ENCODE assay signal across 16 cellular contexts in genomic region chr1:214515544-214516433, GRCh38. TPM values are rescaled to one million over a fixed set of nuclear protein-coding genes. Genes with fewer than 3 reads are reported as not detected.
DNase-seq lines count a peak whose midpoint lies in the region; ATAC-seq lines count a peak whose summit lies in the region.
"Had no signal": no experiment of that assay in that cellular context is flagged by ENCODE, and none has a peak within 500 bp of the region (broad histone marks: within the 10 kb centered on the region; RNA-seq: fewer than 3 reads in every experiment).

No MANE protein-coding gene starts in this region.

- ATAC-seq in left cardiac atrium, result no peak
- ATAC-seq: stimulated activated naive B cell treated with anti-CD40 and anti-IgM and Interleukin-4, amounts not matched to agents 10 μg/mL and 1 μg/mL and 100 μg/mL, for 72 hours had no signal

- no peak overlapping the region for H4K91ac ChIP-seq in trophoblast cell (ENCODE audit: low read depth, low read length)

- H3K9me3 ChIP-seq in trophoblast cell (ENCODE audit: insufficient read depth, low read depth, low read length), result no peaks in the 10 kb centered on the region
- H3K9me3 ChIP-seq: BE2C, esophagus squamous epithelium, lower lobe of right lung had no signal

- H3K23ac ChIP-seq in trophoblast cell (ENCODE audit: low read length), result no peak overlapping the region

- intact Hi-C loops in left cardiac atrium (cut with DNase I), result no loop called here

- no peak overlapping the region for H3K14ac ChIP-seq in trophoblast cell (ENCODE audit: low read length)

- H3K18ac ChIP-seq in trophoblast cell (ENCODE audit: low read length), result no peak overlapping the region

- WGBS in trophoblast cell (ENCODE audit: extremely low coverage, insufficient coverage, insufficient read length), result no CpG with 5 or more reads among the region's 3 CpGs

- peak overlapping the region; percentile 35 for H3K4ac ChIP-seq in trophoblast cell (ENCODE audit: low read depth, low read length)

- no peak overlapping the region for H4K8ac ChIP-seq in trophoblast cell (ENCODE audit: low read depth, low read length)

- no peak overlapping the region for H2BK5ac ChIP-seq in trophoblast cell (ENCODE audit: low read depth, low read length, poor library complexity)

- no peak overlapping the region for H2BK120ac ChIP-seq in trophoblast cell (ENCODE audit: insufficient read depth, low read length, poor library complexity)

- no peak overlapping the region for H3K9ac ChIP-seq in trophoblast cell (ENCODE audit: low read length)

- peaks cover 0 to 2% of the 10 kb centered on the region in 2 experiments for H3K36me3 ChIP-seq in trophoblast cell (ENCODE audit: control insufficient read depth in 1 of 2, insufficient read depth in 2 of 2, low read length in 2 of 2)
- H3K36me3 ChIP-seq: BE2C, esophagus squamous epithelium, lower lobe of right lung had no signal

- H3K27me3 ChIP-seq in trophoblast cell (ENCODE audit: insufficient read depth, low read length), result no peaks in the 10 kb centered on the region
- H3K27me3 ChIP-seq: esophagus squamous epithelium had no signal

- H3K79me1 ChIP-seq in trophoblast cell (ENCODE audit: low read length), result no peaks in the 10 kb centered on the region

- H3K4me2 ChIP-seq in trophoblast cell (ENCODE audit: low read length), result no peak overlapping the region

- H3K79me2 ChIP-seq in trophoblast cell (ENCODE audit: control insufficient read depth, insufficient read depth, low read length, poor library complexity), result peaks cover 11% of the 10 kb centered on the region

- H4K12ac ChIP-seq in trophoblast cell (ENCODE audit: low read depth, low read length), result no peak overlapping the region

- DNase-seq in DMS53 (lab: John Stamatoyannopoulos, UW) (peak; percentile 73), MV-4-11 (lab: John Stamatoyannopoulos, UW) (peak; percentile 12), epithelial cell of prostate (ENCODE audit: low read depth, low spot score) (no peak), trophoblast cell (no peak), islet precursor cell (no peak), left cardiac atrium (no peak), NCI-H1048 (lab: John Stamatoyannopoulos, UW) (no peak)
- DNase-seq in stimulated activated CD4-positive, alpha-beta T cell treated with anti-CD3 and anti-CD28 coated beads, Interleukin-4, amount 100 ng/mL, for 1 hour, result no peak
- DNase-seq: activated gamma-delta T cell treated with Interleukin-2 at 50 U/mL for 16 hours; BE2C; DMS79 treated with DMSO at 0.1 percent for 48 hours; esophagus squamous epithelium; lower lobe of right lung; NCI-H1436; NCI-H446; stimulated activated naive B cell treated with anti-CD40 and anti-IgM and Interleukin-4, amounts not matched to agents 10 μg/mL and 1 μg/mL and 100 μg/mL, for 72 hours had no signal

- H2BK12ac ChIP-seq in trophoblast cell (ENCODE audit: low read length), result no peak overlapping the region

- H3K27ac ChIP-seq in epithelial cell of prostate, result peak overlapping the region; percentile 6
- no peak overlapping the region for H3K27ac ChIP-seq in trophoblast cell (ENCODE audit: low read depth, low read length)
- H3K27ac ChIP-seq: lower lobe of right lung had no signal

- no peak overlapping the region for H2AFZ ChIP-seq in trophoblast cell (ENCODE audit: insufficient read depth, low read length, poor library complexity)

- H3K4me1 ChIP-seq in trophoblast cell (ENCODE audit: control insufficient read depth in 1 of 2, insufficient read depth in 2 of 2, low read length in 2 of 2), result peaks cover 11 to 17% of the 10 kb centered on the region in 2 experiments
- H3K4me1 ChIP-seq: BE2C had no signal

- no peak overlapping the region for H3K4me3 ChIP-seq in trophoblast cell (ENCODE audit: low read depth, low read length)
- H3K4me3 ChIP-seq: esophagus squamous epithelium, lower lobe of right lung had no signal

- H2AK5ac ChIP-seq in trophoblast cell (ENCODE audit: low read length), result no peak overlapping the region

RNA-seq across cellular contexts. Expression of gene PTPN14, which starts 35.6 kb away (rescaled TPM):
- polyA plus RNA-seq in trophoblast cell (2013), result 40.3 and 40.4 TPM in 2 replicates
- 10 to 100 TPM; 17.8 to 22.5 TPM for total RNA-seq in left cardiac atrium

Comparison
In these comparisons a context has a peak if more than half of its experiments do, and no peak if none do; other contexts are left out.
1. DNase-seq: peak in DMS53 (single experiment) and MV-4-11 (single experiment); none in epithelial cell of prostate (single experiment), trophoblast cell (0 of 2), stimulated activated CD4-positive, alpha-beta T cell treated with anti-CD3 and anti-CD28 coated beads, Interleukin-4, amount 100 ng/mL, for 1 hour (single experiment), islet precursor cell (single experiment), left cardiac atrium (single experiment) and NCI-H1048 (single experiment).